In the genomic region with DNA sequence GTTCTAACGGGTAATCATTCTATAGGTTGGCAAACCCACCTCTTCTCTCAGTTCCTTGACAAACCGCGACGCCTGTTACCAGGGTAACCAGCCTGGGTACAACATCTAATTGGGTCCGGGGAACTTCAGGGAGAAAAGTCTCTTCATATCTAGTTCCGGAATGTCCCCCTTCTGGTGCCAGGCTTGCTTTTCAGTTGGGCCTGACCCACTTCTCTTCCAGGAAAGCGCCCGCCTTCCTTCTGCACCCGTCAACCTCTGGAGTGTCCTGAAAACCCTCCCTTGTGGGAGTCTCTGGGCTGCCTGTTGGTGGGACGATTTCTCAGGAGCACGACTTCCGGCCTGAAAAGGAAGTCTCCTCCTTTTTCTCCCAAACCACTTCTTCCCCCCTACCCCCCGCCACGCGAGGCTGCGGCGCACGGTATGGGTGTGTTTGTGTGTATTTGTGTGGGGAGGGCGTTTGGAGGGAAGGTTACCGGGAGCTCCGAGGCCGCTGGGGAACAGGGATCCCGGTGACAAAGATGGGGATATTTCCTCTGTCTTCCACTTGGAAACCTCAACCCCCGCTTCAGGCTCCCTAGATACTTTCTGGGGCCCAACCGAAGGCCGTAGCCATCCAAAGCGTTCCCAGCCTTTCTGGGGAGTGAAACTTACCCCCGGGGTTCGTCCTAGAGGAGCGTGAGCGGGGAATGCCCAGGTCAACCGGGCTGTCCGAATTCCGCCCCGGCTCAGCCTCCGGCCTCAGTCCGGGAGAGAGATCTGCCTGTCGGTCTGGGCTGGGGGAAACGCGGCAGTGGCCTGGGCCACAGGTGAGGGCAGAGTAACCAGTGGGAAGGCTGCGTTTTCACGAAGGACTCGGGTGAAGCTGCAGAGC, we compare ENCODE assay signal across 1 cellular context.
TF ChIP-seq lines count a peak whose summit lies in the region.

A gene with protein sequence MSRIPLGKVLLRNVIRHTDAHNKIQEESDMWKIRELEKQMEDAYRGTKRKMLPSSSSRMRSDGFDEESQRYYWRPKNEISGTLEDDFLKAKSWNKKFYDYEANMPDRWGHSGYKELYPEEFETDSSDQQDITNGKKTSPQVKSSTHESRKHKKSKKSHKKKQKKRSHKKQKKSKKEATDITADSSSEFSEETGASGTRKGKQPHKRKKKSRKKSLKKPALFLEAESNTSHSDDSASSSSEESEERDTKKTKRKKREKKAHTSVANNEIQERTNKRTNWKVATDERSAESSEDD (plus strand): TSS at position 359 of the 871 bp plus-strand sequence. CDS start 1,276 bp downstream, outside the sequence.
A gene with protein sequence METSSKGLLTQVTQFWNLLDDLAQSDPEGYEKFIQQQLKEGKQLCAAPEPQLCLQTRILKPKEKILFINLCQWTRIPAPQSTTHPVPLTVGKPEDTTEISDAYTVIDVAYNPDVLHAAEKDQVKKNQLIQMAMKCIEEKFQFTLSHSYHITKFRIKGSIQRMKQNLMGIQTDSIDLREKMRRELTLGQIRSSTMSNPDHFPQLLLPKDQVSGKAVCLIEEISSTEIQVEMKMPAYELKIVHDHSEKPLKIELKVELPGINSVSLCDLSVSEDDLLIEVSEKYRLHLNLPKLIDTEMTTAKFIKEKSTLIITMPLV (minus strand): TSS at position 77 of the 871 bp plus-strand sequence. CDS start 843 bp downstream, outside the sequence.

TF ChIP-seq in HepG2, 621 proteins besides CTCF, POLR2A, EP300 and RAD21 (continued from another document and continues in another):
- TF ChIP-seq, protein P1, sequence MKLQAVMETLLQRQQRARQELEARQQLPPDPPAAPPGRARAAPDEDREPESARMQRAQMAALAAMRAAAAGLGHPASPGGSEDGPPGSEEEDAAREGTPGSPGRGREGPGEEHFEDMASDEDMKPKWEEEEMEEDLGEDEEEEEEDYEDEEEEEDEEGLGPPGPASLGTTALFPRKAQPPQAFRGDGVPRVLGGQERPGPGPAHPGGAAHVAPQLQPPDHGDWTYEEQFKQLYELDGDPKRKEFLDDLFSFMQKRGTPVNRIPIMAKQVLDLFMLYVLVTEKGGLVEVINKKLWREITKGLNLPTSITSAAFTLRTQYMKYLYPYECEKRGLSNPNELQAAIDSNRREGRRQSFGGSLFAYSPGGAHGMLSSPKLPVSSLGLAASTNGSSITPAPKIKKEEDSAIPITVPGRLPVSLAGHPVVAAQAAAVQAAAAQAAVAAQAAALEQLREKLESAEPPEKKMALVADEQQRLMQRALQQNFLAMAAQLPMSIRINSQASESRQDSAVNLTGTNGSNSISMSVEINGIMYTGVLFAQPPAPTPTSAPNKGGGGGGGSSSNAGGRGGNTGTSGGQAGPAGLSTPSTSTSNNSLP (IDR thresholded peaks at IDR 0.05; ENCODE audit: low read depth, low read length) = no peak
- TF ChIP-seq ZFYVE20 (CRISPR knock-in tag; IDR thresholded peaks at IDR 0.05; ENCODE audit: borderline replicate concordance, low read depth) (no peak), HDAC6 (IDR thresholded peaks at IDR 0.05; ENCODE audit: low read depth, low read length) (no peak), ZNF350 (CRISPR knock-in tag; IDR thresholded peaks at IDR 0.05; ENCODE audit: borderline replicate concordance, low read depth) (peak; percentile 63; the same call in 1 of the 2 replicates), SOX5 (CRISPR knock-in tag; IDR thresholded peaks at IDR 0.05; ENCODE audit: borderline replicate concordance) (no peak), ZNF44 (CRISPR knock-in tag; IDR thresholded peaks at IDR 0.05) (peak; percentile 91; the same call in 1 of the 2 replicates), SRSF1 (optimal IDR thresholded peaks at IDR 0.05; ENCODE audit: low read depth, low read length) (peak; percentile 89), FOXJ3 (CRISPR knock-in tag; IDR thresholded peaks at IDR 0.05; ENCODE audit: borderline replicate concordance) (no peak), FLYWCH1 (CRISPR knock-in tag; IDR thresholded peaks at IDR 0.05) (no peak), ESRRA (CRISPR knock-in tag; IDR thresholded peaks at IDR 0.05; ENCODE audit: low read depth) (no peak), ZFX (CRISPR knock-in tag; IDR thresholded peaks at IDR 0.05; ENCODE audit: low read depth) (peak; percentile 78; the same call in 1 of the 2 replicates), SP2 (CRISPR knock-in tag; IDR thresholded peaks at IDR 0.05) (no peak; the same call in 1 of the 2 replicates), PHF8 (CRISPR knock-in tag; IDR thresholded peaks at IDR 0.05) (peak; percentile 93), ZNF546 (CRISPR knock-in tag; conservative IDR thresholded peaks at IDR 0.05) (no peak), MBD4 (IDR thresholded peaks at IDR 0.05; ENCODE audit: borderline replicate concordance, low read length) (no peak), ZNF468 (CRISPR knock-in tag; IDR thresholded peaks at IDR 0.05) (no peak), RCOR2 (CRISPR knock-in tag; IDR thresholded peaks at IDR 0.05) (0 out of 2 replicates have a peak, but pooled peaks have one; percentile 29), ZNF614 (CRISPR knock-in tag; IDR thresholded peaks at IDR 0.05; ENCODE audit: borderline replicate concordance) (peak; percentile 60; the same call in 1 of the 2 replicates), ZFP1 (CRISPR knock-in tag; IDR thresholded peaks at IDR 0.05) (peak; percentile 65; the same call in 1 of the 2 replicates), PHF20 (CRISPR knock-in tag; IDR thresholded peaks at IDR 0.05) (peak; percentile 92), ZNF263 (CRISPR knock-in tag; IDR thresholded peaks at IDR 0.05) (no peak), NRL (CRISPR knock-in tag; IDR thresholded peaks at IDR 0.05; ENCODE audit: borderline replicate concordance) (peak; percentile 76), ZNF224 (CRISPR knock-in tag; IDR thresholded peaks at IDR 0.05) (peak; percentile 62; the same call in 1 of the 2 replicates), ZNF605 (CRISPR knock-in tag; IDR thresholded peaks at IDR 0.05) (0 out of 2 replicates have a peak, but pooled peaks have one; percentile 29), PHB2 (IDR thresholded peaks at IDR 0.05; ENCODE audit: partially characterized antibody) (no peak), ZNF768 (CRISPR knock-in tag; IDR thresholded peaks at IDR 0.05) (peak; percentile 27; the same call in 1 of the 2 replicates), PITX1 (CRISPR knock-in tag; IDR thresholded peaks at IDR 0.05) (0 out of 2 replicates have a peak, but pooled peaks have one; percentile 7)
- TF ChIP-seq, protein P2, sequence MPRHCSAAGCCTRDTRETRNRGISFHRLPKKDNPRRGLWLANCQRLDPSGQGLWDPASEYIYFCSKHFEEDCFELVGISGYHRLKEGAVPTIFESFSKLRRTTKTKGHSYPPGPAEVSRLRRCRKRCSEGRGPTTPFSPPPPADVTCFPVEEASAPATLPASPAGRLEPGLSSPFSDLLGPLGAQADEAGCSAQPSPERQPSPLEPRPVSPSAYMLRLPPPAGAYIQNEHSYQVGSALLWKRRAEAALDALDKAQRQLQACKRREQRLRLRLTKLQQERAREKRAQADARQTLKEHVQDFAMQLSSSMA (CRISPR knock-in tag; IDR thresholded peaks at IDR 0.05) = no peak
- TF ChIP-seq, protein P3, sequence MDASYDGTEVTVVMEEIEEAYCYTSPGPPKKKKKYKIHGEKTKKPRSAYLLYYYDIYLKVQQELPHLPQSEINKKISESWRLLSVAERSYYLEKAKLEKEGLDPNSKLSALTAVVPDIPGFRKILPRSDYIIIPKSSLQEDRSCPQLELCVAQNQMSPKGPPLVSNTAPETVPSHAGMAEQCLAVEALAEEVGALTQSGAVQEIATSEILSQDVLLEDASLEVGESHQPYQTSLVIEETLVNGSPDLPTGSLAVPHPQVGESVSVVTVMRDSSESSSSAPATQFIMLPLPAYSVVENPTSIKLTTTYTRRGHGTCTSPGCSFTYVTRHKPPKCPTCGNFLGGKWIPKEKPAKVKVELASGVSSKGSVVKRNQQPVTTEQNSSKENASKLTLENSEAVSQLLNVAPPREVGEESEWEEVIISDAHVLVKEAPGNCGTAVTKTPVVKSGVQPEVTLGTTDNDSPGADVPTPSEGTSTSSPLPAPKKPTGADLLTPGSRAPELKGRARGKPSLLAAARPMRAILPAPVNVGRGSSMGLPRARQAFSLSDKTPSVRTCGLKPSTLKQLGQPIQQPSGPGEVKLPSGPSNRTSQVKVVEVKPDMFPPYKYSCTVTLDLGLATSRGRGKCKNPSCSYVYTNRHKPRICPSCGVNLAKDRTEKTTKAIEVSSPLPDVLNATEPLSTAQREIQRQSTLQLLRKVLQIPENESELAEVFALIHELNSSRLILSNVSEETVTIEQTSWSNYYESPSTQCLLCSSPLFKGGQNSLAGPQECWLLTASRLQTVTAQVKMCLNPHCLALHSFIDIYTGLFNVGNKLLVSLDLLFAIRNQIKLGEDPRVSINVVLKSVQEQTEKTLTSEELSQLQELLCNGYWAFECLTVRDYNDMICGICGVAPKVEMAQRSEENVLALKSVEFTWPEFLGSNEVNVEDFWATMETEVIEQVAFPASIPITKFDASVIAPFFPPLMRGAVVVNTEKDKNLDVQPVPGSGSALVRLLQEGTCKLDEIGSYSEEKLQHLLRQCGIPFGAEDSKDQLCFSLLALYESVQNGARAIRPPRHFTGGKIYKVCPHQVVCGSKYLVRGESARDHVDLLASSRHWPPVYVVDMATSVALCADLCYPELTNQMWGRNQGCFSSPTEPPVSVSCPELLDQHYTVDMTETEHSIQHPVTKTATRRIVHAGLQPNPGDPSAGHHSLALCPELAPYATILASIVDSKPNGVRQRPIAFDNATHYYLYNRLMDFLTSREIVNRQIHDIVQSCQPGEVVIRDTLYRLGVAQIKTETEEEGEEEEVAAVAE (CRISPR knock-in tag; IDR thresholded peaks at IDR 0.05; ENCODE audit: borderline replicate concordance) = peak; percentile 54; the same call in 1 of the 2 replicates
- TF ChIP-seq, protein P4, sequence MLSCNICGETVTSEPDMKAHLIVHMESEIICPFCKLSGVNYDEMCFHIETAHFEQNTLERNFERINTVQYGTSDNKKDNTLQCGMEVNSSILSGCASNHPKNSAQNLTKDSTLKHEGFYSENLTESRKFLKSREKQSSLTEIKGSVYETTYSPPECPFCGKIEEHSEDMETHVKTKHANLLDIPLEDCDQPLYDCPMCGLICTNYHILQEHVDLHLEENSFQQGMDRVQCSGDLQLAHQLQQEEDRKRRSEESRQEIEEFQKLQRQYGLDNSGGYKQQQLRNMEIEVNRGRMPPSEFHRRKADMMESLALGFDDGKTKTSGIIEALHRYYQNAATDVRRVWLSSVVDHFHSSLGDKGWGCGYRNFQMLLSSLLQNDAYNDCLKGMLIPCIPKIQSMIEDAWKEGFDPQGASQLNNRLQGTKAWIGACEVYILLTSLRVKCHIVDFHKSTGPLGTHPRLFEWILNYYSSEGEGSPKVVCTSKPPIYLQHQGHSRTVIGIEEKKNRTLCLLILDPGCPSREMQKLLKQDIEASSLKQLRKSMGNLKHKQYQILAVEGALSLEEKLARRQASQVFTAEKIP (CRISPR knock-in tag; IDR thresholded peaks at IDR 0.05; ENCODE audit: borderline replicate concordance) = no peak
- TF ChIP-seq, protein P5, sequence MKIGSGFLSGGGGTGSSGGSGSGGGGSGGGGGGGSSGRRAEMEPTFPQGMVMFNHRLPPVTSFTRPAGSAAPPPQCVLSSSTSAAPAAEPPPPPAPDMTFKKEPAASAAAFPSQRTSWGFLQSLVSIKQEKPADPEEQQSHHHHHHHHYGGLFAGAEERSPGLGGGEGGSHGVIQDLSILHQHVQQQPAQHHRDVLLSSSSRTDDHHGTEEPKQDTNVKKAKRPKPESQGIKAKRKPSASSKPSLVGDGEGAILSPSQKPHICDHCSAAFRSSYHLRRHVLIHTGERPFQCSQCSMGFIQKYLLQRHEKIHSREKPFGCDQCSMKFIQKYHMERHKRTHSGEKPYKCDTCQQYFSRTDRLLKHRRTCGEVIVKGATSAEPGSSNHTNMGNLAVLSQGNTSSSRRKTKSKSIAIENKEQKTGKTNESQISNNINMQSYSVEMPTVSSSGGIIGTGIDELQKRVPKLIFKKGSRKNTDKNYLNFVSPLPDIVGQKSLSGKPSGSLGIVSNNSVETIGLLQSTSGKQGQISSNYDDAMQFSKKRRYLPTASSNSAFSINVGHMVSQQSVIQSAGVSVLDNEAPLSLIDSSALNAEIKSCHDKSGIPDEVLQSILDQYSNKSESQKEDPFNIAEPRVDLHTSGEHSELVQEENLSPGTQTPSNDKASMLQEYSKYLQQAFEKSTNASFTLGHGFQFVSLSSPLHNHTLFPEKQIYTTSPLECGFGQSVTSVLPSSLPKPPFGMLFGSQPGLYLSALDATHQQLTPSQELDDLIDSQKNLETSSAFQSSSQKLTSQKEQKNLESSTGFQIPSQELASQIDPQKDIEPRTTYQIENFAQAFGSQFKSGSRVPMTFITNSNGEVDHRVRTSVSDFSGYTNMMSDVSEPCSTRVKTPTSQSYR (CRISPR knock-in tag; IDR thresholded peaks at IDR 0.05; ENCODE audit: borderline replicate concordance) = peak; percentile 29; the same call in 1 of the 2 replicates
- TF ChIP-seq, protein P6, sequence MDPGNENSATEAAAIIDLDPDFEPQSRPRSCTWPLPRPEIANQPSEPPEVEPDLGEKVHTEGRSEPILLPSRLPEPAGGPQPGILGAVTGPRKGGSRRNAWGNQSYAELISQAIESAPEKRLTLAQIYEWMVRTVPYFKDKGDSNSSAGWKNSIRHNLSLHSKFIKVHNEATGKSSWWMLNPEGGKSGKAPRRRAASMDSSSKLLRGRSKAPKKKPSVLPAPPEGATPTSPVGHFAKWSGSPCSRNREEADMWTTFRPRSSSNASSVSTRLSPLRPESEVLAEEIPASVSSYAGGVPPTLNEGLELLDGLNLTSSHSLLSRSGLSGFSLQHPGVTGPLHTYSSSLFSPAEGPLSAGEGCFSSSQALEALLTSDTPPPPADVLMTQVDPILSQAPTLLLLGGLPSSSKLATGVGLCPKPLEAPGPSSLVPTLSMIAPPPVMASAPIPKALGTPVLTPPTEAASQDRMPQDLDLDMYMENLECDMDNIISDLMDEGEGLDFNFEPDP (CRISPR knock-in tag; conservative IDR thresholded peaks at IDR 0.05) = no peak
- TF ChIP-seq, protein P7, sequence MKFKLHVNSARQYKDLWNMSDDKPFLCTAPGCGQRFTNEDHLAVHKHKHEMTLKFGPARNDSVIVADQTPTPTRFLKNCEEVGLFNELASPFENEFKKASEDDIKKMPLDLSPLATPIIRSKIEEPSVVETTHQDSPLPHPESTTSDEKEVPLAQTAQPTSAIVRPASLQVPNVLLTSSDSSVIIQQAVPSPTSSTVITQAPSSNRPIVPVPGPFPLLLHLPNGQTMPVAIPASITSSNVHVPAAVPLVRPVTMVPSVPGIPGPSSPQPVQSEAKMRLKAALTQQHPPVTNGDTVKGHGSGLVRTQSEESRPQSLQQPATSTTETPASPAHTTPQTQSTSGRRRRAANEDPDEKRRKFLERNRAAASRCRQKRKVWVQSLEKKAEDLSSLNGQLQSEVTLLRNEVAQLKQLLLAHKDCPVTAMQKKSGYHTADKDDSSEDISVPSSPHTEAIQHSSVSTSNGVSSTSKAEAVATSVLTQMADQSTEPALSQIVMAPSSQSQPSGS (CRISPR knock-in tag; IDR thresholded peaks at IDR 0.05) = peak; percentile 64; the same call in 1 of the 2 replicates
- TF ChIP-seq, protein P8, sequence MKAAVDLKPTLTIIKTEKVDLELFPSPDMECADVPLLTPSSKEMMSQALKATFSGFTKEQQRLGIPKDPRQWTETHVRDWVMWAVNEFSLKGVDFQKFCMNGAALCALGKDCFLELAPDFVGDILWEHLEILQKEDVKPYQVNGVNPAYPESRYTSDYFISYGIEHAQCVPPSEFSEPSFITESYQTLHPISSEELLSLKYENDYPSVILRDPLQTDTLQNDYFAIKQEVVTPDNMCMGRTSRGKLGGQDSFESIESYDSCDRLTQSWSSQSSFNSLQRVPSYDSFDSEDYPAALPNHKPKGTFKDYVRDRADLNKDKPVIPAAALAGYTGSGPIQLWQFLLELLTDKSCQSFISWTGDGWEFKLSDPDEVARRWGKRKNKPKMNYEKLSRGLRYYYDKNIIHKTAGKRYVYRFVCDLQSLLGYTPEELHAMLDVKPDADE (CRISPR knock-in tag; IDR thresholded peaks at IDR 0.05) = no peak
- TF ChIP-seq, protein P9, sequence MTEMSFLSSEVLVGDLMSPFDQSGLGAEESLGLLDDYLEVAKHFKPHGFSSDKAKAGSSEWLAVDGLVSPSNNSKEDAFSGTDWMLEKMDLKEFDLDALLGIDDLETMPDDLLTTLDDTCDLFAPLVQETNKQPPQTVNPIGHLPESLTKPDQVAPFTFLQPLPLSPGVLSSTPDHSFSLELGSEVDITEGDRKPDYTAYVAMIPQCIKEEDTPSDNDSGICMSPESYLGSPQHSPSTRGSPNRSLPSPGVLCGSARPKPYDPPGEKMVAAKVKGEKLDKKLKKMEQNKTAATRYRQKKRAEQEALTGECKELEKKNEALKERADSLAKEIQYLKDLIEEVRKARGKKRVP (CRISPR knock-in tag; IDR thresholded peaks at IDR 0.05) = no peak
